In the genomic region with DNA sequence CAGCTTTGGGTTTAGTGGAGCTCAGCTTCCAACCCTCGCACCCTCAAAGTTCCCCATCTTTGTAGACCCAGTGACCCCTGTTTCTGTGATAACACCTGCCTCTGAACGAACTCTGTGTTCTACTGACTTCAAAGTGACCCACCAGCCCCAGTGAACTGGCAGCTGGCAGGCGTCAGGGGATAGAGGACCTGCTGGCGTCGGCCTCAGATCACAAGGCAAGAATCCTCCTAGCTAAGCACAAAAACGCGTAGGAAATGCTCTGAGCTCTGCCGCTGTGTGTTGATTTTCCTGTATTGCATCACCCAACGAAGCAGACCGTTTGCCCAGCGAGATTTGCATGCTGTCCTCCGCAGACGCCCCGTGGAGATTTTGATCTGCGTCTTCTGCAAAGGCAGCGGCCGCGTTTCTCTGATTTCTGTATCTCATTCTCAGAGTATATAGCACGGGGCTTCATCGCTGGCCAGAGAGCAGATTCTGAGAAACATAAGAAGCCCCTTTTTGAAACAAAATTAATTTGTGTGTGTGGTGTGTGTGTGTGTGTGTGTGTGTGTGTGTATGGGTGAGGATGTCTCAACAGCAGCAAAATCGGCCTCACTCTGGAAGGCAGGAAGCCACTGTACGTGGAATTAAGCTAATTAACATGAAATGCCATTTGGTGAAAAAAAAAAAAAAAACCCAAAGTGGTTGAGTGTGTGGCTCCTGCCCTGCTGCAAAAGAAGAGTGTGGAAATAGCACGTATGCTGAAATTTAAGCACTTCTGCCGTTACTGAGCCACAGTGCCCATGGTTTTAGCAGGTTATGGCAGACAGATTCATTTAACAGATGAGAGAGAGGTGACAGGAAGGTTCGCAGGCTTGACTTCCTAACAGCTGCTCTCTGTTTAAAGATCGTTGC, we compare ENCODE assay signal across 8 cellular contexts. TPM values are rescaled to one million over a fixed set of nuclear protein-coding genes. Genes with fewer than 3 reads are reported as not detected.
DNase-seq lines count a peak whose midpoint lies in the region; TF ChIP-seq lines count a peak whose summit lies in the region.

No MANE protein-coding gene starts in this region.

- H3K4me2 ChIP-seq in GM23248 (ENCODE audit: unreplicated experiment) (peak overlapping the region; percentile 68), MM.1S (ENCODE audit: low read depth, low read length) (peak overlapping the region; percentile 76)

- H3F3A ChIP-seq in GM23248 (ENCODE audit: insufficient read depth) (no peaks in the 10 kb centered on the region), MM.1S (ENCODE audit: insufficient read depth, low read length) (peaks cover 16% of the 10 kb centered on the region; the same call in 1 of the 2 replicates)

- in situ Hi-C loops in GM23248 (cut with MboI) = no loop called here

- H3K9me3 ChIP-seq in GM23248 (ENCODE audit: low read depth) (no peaks in the 10 kb centered on the region), MM.1S (replicated peaks; ENCODE audit: insufficient read depth, low read length) (no peaks in the 10 kb centered on the region), cardiac muscle cell (ENCODE audit: low read depth) (no peaks in the 10 kb centered on the region)

- WGBS in GM23248 (ENCODE audit: low coverage in 1 of 2, low lambda C conversion rate in 2 of 2, missing lambda C conversion rate in 2 of 2), 2 experiments = 5 to 6% methylated on average over 24 to 26 of the region's 26 CpGs

- DNase-seq in EH (ENCODE audit: low read depth) = peak; percentile 86
- DNase-seq in GM23248 = peak; percentile 82
- peak; percentile 85 for DNase-seq in MM.1S
- DNase-seq in activated T-helper 9 cell treated with anti-CD3 and anti-CD28 coated beads, Interleukin-2, amount 50 U/mL, for 16 hours (ENCODE audit: low read depth) = peak; percentile 60
- DNase-seq in cardiac muscle cell (ENCODE audit: low read depth in 1 of 2, low spot score in 1 of 2) = peak; percentile 30 to 85
- peak; percentile 68 for DNase-seq in renal cortical epithelial cell (ENCODE audit: low read depth)
- no peak for DNase-seq in anterior cingulate cortex (lab: John Stamatoyannopoulos, UW)
- DNase-seq in KG1 (lab: John Stamatoyannopoulos, UW) = no peak

- TF ChIP-seq CTCF in MM.1S (IDR thresholded peaks at IDR 0.05; ENCODE audit: low read length) (no peak), cardiac muscle cell (IDR thresholded peaks at IDR 0.05; ENCODE audit: low read depth, low read length) (no peak)

- H3K9ac ChIP-seq in GM23248 = peak overlapping the region; percentile 55
- H3K9ac ChIP-seq in MM.1S (ENCODE audit: low read length) = peak overlapping the region; percentile 42

- H3K79me2 ChIP-seq in GM23248 (ENCODE audit: insufficient read depth) (no peaks in the 10 kb centered on the region), MM.1S (ENCODE audit: low read length) (peaks cover 65% of the 10 kb centered on the region)

- H3K4me3 ChIP-seq in GM23248 (peak overlapping the region; percentile 57), MM.1S (ENCODE audit: low read length) (peak overlapping the region; percentile 6; the same call in 1 of the 2 replicates), cardiac muscle cell (no peak overlapping the region)

- H3K27me3 ChIP-seq in GM23248 (replicated peaks; ENCODE audit: insufficient read depth) (no peaks in the 10 kb centered on the region), MM.1S (replicated peaks; ENCODE audit: insufficient read depth, low read length) (no peaks in the 10 kb centered on the region), cardiac muscle cell (no peaks in the 10 kb centered on the region)

- H3K9me2 ChIP-seq in GM23248 (ENCODE audit: insufficient read depth) (no peaks in the 10 kb centered on the region), MM.1S (replicated peaks; ENCODE audit: insufficient read depth, low read length) (no peaks in the 10 kb centered on the region)

- no peaks in the 10 kb centered on the region for H3K36me3 ChIP-seq in GM23248 (ENCODE audit: low read depth)
- H3K36me3 ChIP-seq in MM.1S (replicated peaks; ENCODE audit: insufficient read depth, low read length) = no peaks in the 10 kb centered on the region
- H3K36me3 ChIP-seq in cardiac muscle cell = no peaks in the 10 kb centered on the region

- H3K27ac ChIP-seq in GM23248 (peak overlapping the region; percentile 9; the same call in 1 of the 2 replicates), MM.1S (ENCODE audit: low read length) (peak overlapping the region; percentile 89; the same call in 1 of the 2 replicates), cardiac muscle cell (no peak overlapping the region)

- H2AFZ ChIP-seq in GM23248 = peak overlapping the region; percentile 84
- no peak overlapping the region for H2AFZ ChIP-seq in MM.1S (ENCODE audit: low read length)

- no peaks in the 10 kb centered on the region for H4K20me1 ChIP-seq in GM23248 (ENCODE audit: insufficient read depth)
- no peaks in the 10 kb centered on the region for H4K20me1 ChIP-seq in MM.1S (ENCODE audit: insufficient read depth, low read length)

- no peaks in the 10 kb centered on the region for H3K4me1 ChIP-seq in GM23248 (ENCODE audit: insufficient read depth)
- H3K4me1 ChIP-seq in MM.1S (ENCODE audit: low read length) = peaks cover 9% of the 10 kb centered on the region; the same call in 1 of the 2 replicates
- H3K4me1 ChIP-seq in cardiac muscle cell (ENCODE audit: low read depth) = no peaks in the 10 kb centered on the region

RNA-seq across cellular contexts. Expression of a gene that starts 29.2 kb away (rescaled TPM):
- 8.1 and 15.7 TPM in 2 replicates for total RNA-seq in GM23248 (2014; rRNA removed; shearing (Covaris generic))
- polyA plus RNA-seq in GM23248 (2016; fragmentation: Nextera tagmentation; extraction: Ambion mirVana) (36.2 and 38.4 TPM in 2 replicates), cardiac muscle cell (36.5 and 62.9 TPM in 2 replicates)
- total RNA-seq in cardiac muscle cell (26.2 and 43.8 TPM in 2 replicates), renal cortical epithelial cell (5.6 and 7.1 TPM in 2 replicates)

RNA-seq across cellular contexts. Expression of a gene that starts 55.1 kb away (rescaled TPM):
- total RNA-seq in GM23248 (2014; rRNA removed; shearing (Covaris generic)) = not detected in 2 replicates
- polyA plus RNA-seq in GM23248 (2016; fragmentation: Nextera tagmentation; extraction: Ambion mirVana) (0.04 TPM in 1 of 2 replicates, not detected in the other), cardiac muscle cell (0.09 TPM in 1 of 2 replicates, not detected in the other)
- total RNA-seq in cardiac muscle cell (not detected in 2 replicates), renal cortical epithelial cell (under 0.01 TPM in 1 of 2 replicates, not detected in the other)

Comparison
In these comparisons a context has a peak if more than half of its experiments do, and no peak if none do; other contexts are left out.
1. DNase-seq: peak in EH (single experiment), GM23248 (single experiment), MM.1S (single experiment), activated T-helper 9 cell treated with anti-CD3 and anti-CD28 coated beads, Interleukin-2, amount 50 U/mL, for 16 hours (single experiment), cardiac muscle cell (2 of 2) and renal cortical epithelial cell (single experiment); none in anterior cingulate cortex (0 of 58) and KG1 (single experiment).